Comparison of ENCODE assay signal across 15 cellular contexts in the genomic region with DNA sequence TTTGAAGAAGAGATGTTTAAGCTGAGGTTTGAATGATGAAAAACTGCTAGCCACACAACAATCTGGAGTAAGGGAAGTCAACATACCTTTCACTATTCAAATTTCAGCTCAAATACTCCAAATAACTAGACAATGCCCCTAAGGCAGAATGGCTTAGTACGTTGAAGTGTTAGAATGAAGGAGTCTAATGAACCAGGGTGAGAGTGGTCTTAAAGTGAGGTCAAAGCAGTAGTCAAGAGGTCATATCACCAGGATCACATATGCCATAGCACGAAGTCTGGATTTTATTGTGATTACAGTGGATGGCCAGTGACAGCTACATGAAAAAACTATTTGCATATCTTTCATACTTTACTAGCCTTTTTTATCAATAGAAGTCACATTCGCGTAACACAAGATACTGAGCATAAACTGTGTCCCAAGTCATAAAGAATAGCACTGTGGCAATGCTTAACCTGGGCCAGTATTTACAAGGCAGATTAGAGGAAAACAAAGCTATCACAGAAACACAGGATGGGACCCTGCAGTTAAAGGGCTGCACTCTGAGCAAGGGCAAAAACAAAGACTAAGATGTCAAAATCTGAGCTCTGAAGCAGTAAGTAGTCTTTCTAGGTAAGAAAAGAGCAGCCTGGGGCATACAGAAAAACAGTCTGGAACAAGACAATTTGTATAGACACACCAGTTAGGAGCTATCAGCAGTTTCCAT.
DNase-seq lines count a peak whose midpoint lies in the region; ATAC-seq and TF ChIP-seq lines count a peak whose summit lies in the region.
"Had no signal": no experiment of that assay in that cellular context is flagged by ENCODE, and none has a peak within 500 bp of the region (broad histone marks: within the 10 kb centered on the region; RNA-seq: fewer than 3 reads in every experiment).

No MANE protein-coding gene starts in this region.

- H3K27ac Mint-ChIP-seq in endodermal cell: peak overlapping the region; percentile 56
- H3K27ac Mint-ChIP-seq: CD14-positive monocyte had no signal

- H3K9me3 Mint-ChIP-seq in endodermal cell: no peaks in the 10 kb centered on the region
- H3K9me3 Mint-ChIP-seq: CD14-positive monocyte had no signal

- H3K27ac ChIP-seq in endodermal cell (ENCODE audit: low read depth, low read length) (peak overlapping the region; percentile 54), neuronal stem cell (replicated peaks; ENCODE audit: low read length) (no peak overlapping the region), WERI-Rb-1 (no peak overlapping the region)

- no peak overlapping the region for H2AK5ac ChIP-seq in neuronal stem cell (ENCODE audit: low read depth, low read length)

- H3K4me1 Mint-ChIP-seq in endodermal cell: peaks cover 51% of the 10 kb centered on the region
- H3K4me1 Mint-ChIP-seq: CD14-positive monocyte had no signal

- H3K79me1 ChIP-seq in neuronal stem cell (ENCODE audit: low read depth, low read length): no peaks in the 10 kb centered on the region

- H3K27me3 ChIP-seq in H7 (ENCODE audit: control insufficient read depth, insufficient read depth, low read length): no peaks in the 10 kb centered on the region
- no peaks in the 10 kb centered on the region for H3K27me3 ChIP-seq in NT2/D1 (ENCODE audit: insufficient read depth, insufficient read length)
- H3K27me3 ChIP-seq in endodermal cell (ENCODE audit: control insufficient read depth, insufficient read depth, low read length, poor library complexity, severe bottlenecking): no peaks in the 10 kb centered on the region
- no peaks in the 10 kb centered on the region for H3K27me3 ChIP-seq in neuronal stem cell (ENCODE audit: control insufficient read depth in 3 of 3, insufficient read depth in 3 of 3, low read depth in 1 of 3, low read length in 3 of 3)
- no peaks in the 10 kb centered on the region for H3K27me3 ChIP-seq in WERI-Rb-1 (ENCODE audit: insufficient read depth, low read depth, severe bottlenecking)

- H4K8ac ChIP-seq in neuronal stem cell (ENCODE audit: low read depth, low read length): no peak overlapping the region

- no peak for ATAC-seq in HG03097 (IDR thresholded peaks at IDR 0.05; ENCODE audit: low FRiP score, unreplicated experiment)

- H3K4me3 Mint-ChIP-seq in endodermal cell: no peak overlapping the region
- H3K4me3 Mint-ChIP-seq: CD14-positive monocyte had no signal

- H3K4me1 ChIP-seq in NT2/D1 (ENCODE audit: insufficient read depth, insufficient read length): no peaks in the 10 kb centered on the region
- peaks cover 15% of the 10 kb centered on the region for H3K4me1 ChIP-seq in endodermal cell (ENCODE audit: control insufficient read depth, insufficient read depth, low read length)
- H3K4me1 ChIP-seq in neuronal stem cell (ENCODE audit: control insufficient read depth in 2 of 2, insufficient read depth in 1 of 2, low read depth in 1 of 2, low read length in 2 of 2): peaks cover 3 to 18% of the 10 kb centered on the region in 2 donors

- H3K4me2 ChIP-seq in neuronal stem cell (ENCODE audit: insufficient read depth, low read length, poor library complexity, severe bottlenecking): no peak overlapping the region

- no peak for TF ChIP-seq CTCF in endodermal cell (conservative IDR thresholded peaks at IDR 0.05)
- no peak for TF ChIP-seq CTCF in WERI-Rb-1 (IDR thresholded peaks at IDR 0.05; ENCODE audit: low read depth, low read length)

- H2BK5ac ChIP-seq in neuronal stem cell (ENCODE audit: low read length): no peak overlapping the region

- no peak overlapping the region for H3K23ac ChIP-seq in neuronal stem cell (ENCODE audit: low read depth, low read length, poor library complexity)

- no peak overlapping the region for H3K9ac ChIP-seq in NT2/D1 (ENCODE audit: insufficient read length, low read depth)
- no peak overlapping the region for H3K9ac ChIP-seq in endodermal cell (ENCODE audit: extremely low read depth, low read length, poor library complexity, severe bottlenecking)
- no peak overlapping the region for H3K9ac ChIP-seq in neuronal stem cell (ENCODE audit: low read depth, low read length, poor library complexity)

- WGBS in endodermal cell (ENCODE audit: insufficient coverage in 1 of 2, insufficient read length in 1 of 2), 2 experiments: 58 to 62% methylated on average over 3 to 4 of the region's 4 CpGs
- no CpG with 5 or more reads among the region's 4 CpGs for WGBS in neuronal stem cell (ENCODE audit: extremely low coverage in 2 of 2, insufficient read length in 2 of 2, insufficient replicate concordance in 1 of 2), 2 donors

- H3K9me3 ChIP-seq in NT2/D1 (ENCODE audit: insufficient read depth, low read length): no peaks in the 10 kb centered on the region
- H3K9me3 ChIP-seq in endodermal cell (ENCODE audit: control insufficient read depth, low read length): no peaks in the 10 kb centered on the region
- no peaks in the 10 kb centered on the region for H3K9me3 ChIP-seq in neuronal stem cell (replicated peaks in 1 of 2; ENCODE audit: control insufficient read depth in 2 of 2, insufficient read depth in 1 of 2, low read depth in 1 of 2, low read length in 2 of 2)
- H3K9me3 ChIP-seq in WERI-Rb-1 (ENCODE audit: severe bottlenecking): no peaks in the 10 kb centered on the region

- no peaks in the 10 kb centered on the region for H3K36me3 ChIP-seq in H7 (replicated peaks; ENCODE audit: control insufficient read depth, insufficient read depth, low read length)
- H3K36me3 ChIP-seq in NT2/D1 (ENCODE audit: insufficient read depth, insufficient read length, low read length): peaks cover 1% of the 10 kb centered on the region
- peaks cover 36% of the 10 kb centered on the region for H3K36me3 ChIP-seq in endodermal cell (ENCODE audit: control insufficient read depth, insufficient read depth, low read length)
- peaks cover 0 to 2% of the 10 kb centered on the region in 2 donors for H3K36me3 ChIP-seq in neuronal stem cell (replicated peaks in 1 of 2; ENCODE audit: control insufficient read depth in 2 of 2, insufficient read depth in 2 of 2, low read length in 2 of 2)
- no peaks in the 10 kb centered on the region for H3K36me3 ChIP-seq in WERI-Rb-1

- H2BK12ac ChIP-seq in neuronal stem cell (ENCODE audit: low read length): no peak overlapping the region

- H3K4me3 ChIP-seq in H7 (ENCODE audit: insufficient read depth, low read depth, low read length): no peak overlapping the region
- H3K4me3 ChIP-seq in NT2/D1 (ENCODE audit: insufficient read length, low read depth): no peak overlapping the region
- H3K4me3 ChIP-seq in endodermal cell (ENCODE audit: low read length): peak overlapping the region; percentile 67
- no peak overlapping the region for H3K4me3 ChIP-seq in neuronal stem cell (ENCODE audit: low read length in 2 of 2)
- no peak overlapping the region for H3K4me3 ChIP-seq in WERI-Rb-1 (ENCODE audit: low read depth, low read length)

- DNase-seq in H7 (peak; percentile 5), NT2/D1 (ENCODE audit: low read depth, low spot score) (peak; percentile 40), endodermal cell (peak; percentile 54), neuronal stem cell (ENCODE audit: low spot score) (peak; percentile 12), GM19238 (ENCODE audit: insufficient read length, low spot score) (no peak), WERI-Rb-1 (no peak)
- DNase-seq in effector CD8-positive, alpha-beta T cell (lab: John Stamatoyannopoulos, UW): no peak
- DNase-seq: ACHN, AML-193, NCI-H187, NCI-H446 treated with DMSO at 0.1 percent for 48 hours, NCI-H82, SW 1271 had no signal

- H3K14ac ChIP-seq in neuronal stem cell (ENCODE audit: low read length): no peak overlapping the region

- H3K27me3 Mint-ChIP-seq in endodermal cell (ENCODE audit: insufficient read depth): no peaks in the 10 kb centered on the region

- peaks cover 8% of the 10 kb centered on the region for H3K36me3 Mint-ChIP-seq in endodermal cell (ENCODE audit: low read depth)

- H2BK120ac ChIP-seq in neuronal stem cell (ENCODE audit: low read depth, low read length): no peak overlapping the region

- no peak overlapping the region for H2BK15ac ChIP-seq in neuronal stem cell (ENCODE audit: low read length)

- H2AFZ ChIP-seq in neuronal stem cell (ENCODE audit: low read length): no peak overlapping the region

- no peak overlapping the region for H3K18ac ChIP-seq in neuronal stem cell (ENCODE audit: low read length)

- no peak overlapping the region for H4K91ac ChIP-seq in neuronal stem cell (ENCODE audit: low read depth, low read length, poor library complexity)

- H3K4ac ChIP-seq in neuronal stem cell (ENCODE audit: low read length): no peak overlapping the region

Comparison
In these comparisons a context has a peak if more than half of its experiments do, and no peak if none do; other contexts are left out.
1. DNase-seq: peak in H7 (single experiment), NT2/D1 (single experiment), endodermal cell (single experiment) and neuronal stem cell (single experiment); none in GM19238 (single experiment), effector CD8-positive, alpha-beta T cell (single experiment) and WERI-Rb-1 (single experiment).